In genomic region chr1:82421782-82422181, GRCh38 we compare ENCODE assay signal across 22 cellular contexts.
DNase-seq lines count a peak whose midpoint lies in the region; ATAC-seq, FAIRE-seq and TF ChIP-seq lines count a peak whose summit lies in the region.
"Had no signal": no experiment of that assay in that cellular context is flagged by ENCODE, and none has a peak within 500 bp of the region (broad histone marks: within the 10 kb centered on the region; RNA-seq: fewer than 3 reads in every experiment).

No MANE protein-coding gene starts in this region.

- no peak for ATAC-seq in pancreas
- ATAC-seq: CD8-positive, alpha-beta T cell had no signal

- H3K27ac Mint-ChIP-seq in endodermal cell = peak overlapping the region; percentile 27
- no peak overlapping the region for H3K27ac Mint-ChIP-seq in CD4-positive, alpha-beta memory T cell
- H3K27ac Mint-ChIP-seq: CD14-positive monocyte; CD4-positive, CD25-positive, alpha-beta regulatory T cell; CD8-positive, alpha-beta T cell had no signal

- POLR2A ChIA-PET in HEK293 (lab: Yijun Ruan, JAX) = no interaction called here
- POLR2A ChIA-PET in CD4-positive, alpha-beta memory T cell (lab: Charles Lee; ENCODE audit: partially characterized antibody) = no interaction called here

- H3K27me3 ChIP-seq in endodermal cell (ENCODE audit: control insufficient read depth, insufficient read depth, low read length, poor library complexity, severe bottlenecking) = no peaks in the 10 kb centered on the region
- H3K27me3 ChIP-seq in pancreas = no peaks in the 10 kb centered on the region
- H3K27me3 ChIP-seq in CD4-positive, alpha-beta memory T cell (ENCODE audit: insufficient read depth, low read length) = no peaks in the 10 kb centered on the region
- H3K27me3 ChIP-seq: BE2C, BLaER1 had no signal

- no peaks in the 10 kb centered on the region for H3K36me3 Mint-ChIP-seq in endodermal cell (ENCODE audit: low read depth)
- H3K36me3 Mint-ChIP-seq in CD4-positive, alpha-beta memory T cell = no peaks in the 10 kb centered on the region
- H3K36me3 Mint-ChIP-seq: CD14-positive monocyte; CD4-positive, CD25-positive, alpha-beta regulatory T cell; CD8-positive, alpha-beta T cell had no signal

- no peaks in the 10 kb centered on the region for H3K27me3 Mint-ChIP-seq in endodermal cell (ENCODE audit: insufficient read depth)
- no peaks in the 10 kb centered on the region for H3K27me3 Mint-ChIP-seq in CD4-positive, alpha-beta memory T cell
- H3K27me3 Mint-ChIP-seq: CD4-positive, CD25-positive, alpha-beta regulatory T cell had no signal

- H3K9me3 Mint-ChIP-seq in endodermal cell = no peaks in the 10 kb centered on the region
- peaks cover 0 to 6% (median 0%) of the 10 kb centered on the region in 8 donors for H3K9me3 Mint-ChIP-seq in CD4-positive, alpha-beta memory T cell

- no peak overlapping the region for H3K27ac ChIP-seq in HEK293 (ENCODE audit: extremely low read depth, low read depth, low read length)
- no peak overlapping the region for H3K27ac ChIP-seq in endodermal cell (ENCODE audit: low read depth, low read length)
- no peak overlapping the region for H3K27ac ChIP-seq in pancreas
- no peak overlapping the region for H3K27ac ChIP-seq in CD4-positive, alpha-beta memory T cell (ENCODE audit: low read depth, low read length)
- H3K27ac ChIP-seq: BLaER1 had no signal

- CTCF ChIA-PET in HEK293 (lab: Yijun Ruan, JAX) = no interaction called here
- CTCF ChIA-PET in CD4-positive, alpha-beta memory T cell (lab: Charles Lee; ENCODE audit: partially characterized antibody) = no interaction called here

- H3K9me3 ChIP-seq in HEK293 (ENCODE audit: control insufficient read depth, insufficient read depth, low read depth, low read length) (no peaks in the 10 kb centered on the region), endodermal cell (ENCODE audit: control insufficient read depth, low read length) (no peaks in the 10 kb centered on the region), pancreas (no peaks in the 10 kb centered on the region)
- no peaks in the 10 kb centered on the region for H3K9me3 ChIP-seq in CD4-positive, alpha-beta memory T cell (ENCODE audit: control insufficient read depth in 1 of 2, low read length in 2 of 2)
- H3K9me3 ChIP-seq: BE2C, BLaER1, Caco-2 had no signal

- FAIRE-seq in pancreas (lab: Jason Lieb, UNC) = peak; percentile 26
- FAIRE-seq: A204.1, D721Med, G401.6, GM12891, GM19239 had no signal

- H3K36me3 ChIP-seq in HEK293 (ENCODE audit: control insufficient read depth in 2 of 2, insufficient read depth in 1 of 2, low read length in 2 of 2) = no peaks in the 10 kb centered on the region
- H3K36me3 ChIP-seq in endodermal cell (ENCODE audit: control insufficient read depth, insufficient read depth, low read length) = no peaks in the 10 kb centered on the region
- no peaks in the 10 kb centered on the region for H3K36me3 ChIP-seq in pancreas
- H3K36me3 ChIP-seq in CD4-positive, alpha-beta memory T cell (ENCODE audit: insufficient read depth, low read length) = no peaks in the 10 kb centered on the region
- H3K36me3 ChIP-seq: BE2C, BLaER1 had no signal

- H3K4me3 ChIP-seq in HEK293 (ENCODE audit: low read depth, low read length) = no peak overlapping the region
- H3K4me3 ChIP-seq in endodermal cell (ENCODE audit: low read length) = no peak overlapping the region
- no peak overlapping the region for H3K4me3 ChIP-seq in pancreas
- no peak overlapping the region for H3K4me3 ChIP-seq in CD4-positive, alpha-beta memory T cell (ENCODE audit: low read length in 2 of 2)
- H3K4me3 ChIP-seq: BLaER1 had no signal

- intact Hi-C loops in pancreas (cut with DNase I) = no loop called here
- intact Hi-C loops in CD4-positive, alpha-beta memory T cell (cut with micrococcal nuclease) = no loop called here

- no peak overlapping the region for H3K4me3 Mint-ChIP-seq in endodermal cell
- no peak overlapping the region for H3K4me3 Mint-ChIP-seq in CD4-positive, alpha-beta memory T cell
- H3K4me3 Mint-ChIP-seq: CD14-positive monocyte; CD4-positive, CD25-positive, alpha-beta regulatory T cell; CD8-positive, alpha-beta T cell had no signal

- 88% methylated on average over 2 of the region's 2 CpGs; no CpG with 5 or more reads in 1 of the 2 experiments for WGBS in endodermal cell (ENCODE audit: insufficient coverage in 1 of 2, insufficient read length in 1 of 2), 2 experiments
- WGBS in pancreas, 2 donors = 39 to 40% methylated on average over 2 of the region's 2 CpGs

- H3K4me1 Mint-ChIP-seq in endodermal cell = peaks cover 28% of the 10 kb centered on the region
- H3K4me1 Mint-ChIP-seq in CD4-positive, alpha-beta memory T cell = no peaks in the 10 kb centered on the region
- H3K4me1 Mint-ChIP-seq: CD14-positive monocyte; CD4-positive, CD25-positive, alpha-beta regulatory T cell had no signal

- H3K9ac ChIP-seq in endodermal cell (ENCODE audit: extremely low read depth, low read length, poor library complexity, severe bottlenecking) = no peak overlapping the region
- H3K9ac ChIP-seq: BLaER1 had no signal

- H3K4me1 ChIP-seq in HEK293 (ENCODE audit: control insufficient read depth, insufficient read depth, low read length) (no peaks in the 10 kb centered on the region), endodermal cell (ENCODE audit: control insufficient read depth, insufficient read depth, low read length) (peaks cover 17% of the 10 kb centered on the region), pancreas (no peaks in the 10 kb centered on the region)
- H3K4me1 ChIP-seq in CD4-positive, alpha-beta memory T cell (ENCODE audit: insufficient read depth, low read length) = no peaks in the 10 kb centered on the region
- H3K4me1 ChIP-seq: BE2C, BLaER1, Caco-2 had no signal

- DNase-seq in endodermal cell = no peak
- no peak for DNase-seq in pancreas
- DNase-seq in CD4-positive, alpha-beta memory T cell = no peak
- no peak for DNase-seq in hippocampal formation (lab: John Stamatoyannopoulos, UW)
- DNase-seq: 8988T; ACHN; BE2C; C1 segment of cervical spinal cord; Caco-2; Calu3; CD4-positive, CD25-positive, alpha-beta regulatory T cell; CD8-positive, alpha-beta T cell; DMS79 treated with DMSO at 0.1 percent for 48 hours; GF-D8 had no signal

- no peak for TF ChIP-seq CTCF in HEK293 (tag by site-specific recombination; IDR thresholded peaks at IDR 0.05)
- TF ChIP-seq CTCF in endodermal cell (conservative IDR thresholded peaks at IDR 0.05) = no peak
- no peak for TF ChIP-seq CTCF in pancreas (IDR thresholded peaks at IDR 0.05)

TF ChIP-seq in HEK293, 187 proteins besides CTCF, POLR2A, EP300 and RAD21:
- peak; percentile 77 for TF ChIP-seq ZNF513 (tag by site-specific recombination; IDR thresholded peaks at IDR 0.05)
- TF ChIP-seq ZSCAN30 (tag by site-specific recombination; IDR thresholded peaks at IDR 0.05) = no peak
TF ChIP-seq in HEK293: peak in this region for 1.
